In the genomic region with DNA sequence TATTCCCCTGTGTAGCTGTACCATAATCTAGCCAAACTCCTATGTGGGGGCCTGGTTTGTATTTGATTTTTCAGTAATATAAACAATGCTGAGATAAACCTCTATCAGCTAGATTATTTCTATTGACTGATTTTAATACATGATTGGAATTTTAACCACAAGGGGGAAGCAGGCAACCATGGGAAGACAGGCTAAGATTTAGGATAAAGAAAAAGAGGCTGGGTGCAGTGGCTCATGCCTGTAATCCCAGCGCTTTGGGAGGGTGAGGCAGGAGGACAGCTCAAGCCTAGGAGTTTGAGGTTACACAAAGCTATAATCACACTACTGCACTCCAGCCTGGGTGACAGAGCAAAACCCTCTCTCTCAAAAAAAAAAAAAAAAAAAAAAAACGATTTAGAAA, we compare ENCODE assay signal across 9 cellular contexts. TPM values are rescaled to one million over a fixed set of nuclear protein-coding genes. Genes with fewer than 3 reads are reported as not detected.
A peak's percentile ranks its signal among the peaks of the same experiment; 100 is the strongest.
DNase-seq lines count a peak whose midpoint lies in the region; ATAC-seq, FAIRE-seq and TF ChIP-seq lines count a peak whose summit lies in the region.
"Had no signal": no experiment of that assay in that cellular context is flagged by ENCODE, and none has a peak within 500 bp of the region (broad histone marks: within the 10 kb centered on the region; RNA-seq: fewer than 3 reads in every experiment).

No MANE protein-coding gene starts in this region.

- DNase-seq in G401 (ENCODE audit: low spot score) (peak; percentile 49), NCI-H82 (lab: John Stamatoyannopoulos, UW) (peak; percentile 74), erythroblast (lab: John Stamatoyannopoulos, UW) (peak; percentile 19 to 26), progenitor cell of endocrine pancreas (ENCODE audit: low spot score, unreplicated experiment) (no peak), H54 (ENCODE audit: insufficient read length, low spot score) (no peak), SHP77 (lab: John Stamatoyannopoulos, UW) (no peak)
- DNase-seq: activated CD8-positive, alpha-beta memory T cell treated with anti-CD3 and anti-CD28 coated beads, Interleukin-2, amount 10 ng/mL, durations not matched to agents 7 days and 5 days had no signal

- no peak for FAIRE-seq in H54 (lab: Jason Lieb, UNC)

- peaks cover 25% of the 10 kb centered on the region for H3K4me1 Mint-ChIP-seq in progenitor cell of endocrine pancreas (ENCODE audit: low read depth)
- H3K4me1 Mint-ChIP-seq in activated T-helper 17 cell treated with anti-CD3 and anti-CD28 coated beads, Interleukin-2, amount 50 U/mL, for 72 hours = no peaks in the 10 kb centered on the region
- H3K4me1 Mint-ChIP-seq: activated CD8-positive, alpha-beta memory T cell treated with anti-CD3 and anti-CD28 coated beads, Interleukin-2, amount 10 ng/mL, durations not matched to agents 7 days and 5 days had no signal

- peaks cover 2% of the 10 kb centered on the region for H3K36me3 Mint-ChIP-seq in progenitor cell of endocrine pancreas (ENCODE audit: insufficient read depth)
- no peaks in the 10 kb centered on the region for H3K36me3 Mint-ChIP-seq in activated T-helper 17 cell treated with anti-CD3 and anti-CD28 coated beads, Interleukin-2, amount 50 U/mL, for 72 hours (ENCODE audit: low read depth)
- H3K36me3 Mint-ChIP-seq: activated CD8-positive, alpha-beta memory T cell treated with anti-CD3 and anti-CD28 coated beads, Interleukin-2, amount 10 ng/mL, durations not matched to agents 7 days and 5 days had no signal

- H3K4me3 Mint-ChIP-seq in progenitor cell of endocrine pancreas (ENCODE audit: low read depth) = no peak overlapping the region
- no peak overlapping the region for H3K4me3 Mint-ChIP-seq in activated T-helper 17 cell treated with anti-CD3 and anti-CD28 coated beads, Interleukin-2, amount 50 U/mL, for 72 hours
- H3K4me3 Mint-ChIP-seq: activated CD8-positive, alpha-beta memory T cell treated with anti-CD3 and anti-CD28 coated beads, Interleukin-2, amount 10 ng/mL, durations not matched to agents 7 days and 5 days had no signal

- TF ChIP-seq CTCF in progenitor cell of endocrine pancreas (IDR thresholded peaks at IDR 0.05; ENCODE audit: unreplicated experiment) = peak; percentile 39

- ATAC-seq in HG02759 (IDR thresholded peaks at IDR 0.05; ENCODE audit: unreplicated experiment) = no peak
- ATAC-seq in activated T-helper 17 cell treated with anti-CD3 and anti-CD28 coated beads, Interleukin-2, amount 50 U/mL, for 72 hours (replicated peaks) = no peak
- ATAC-seq: activated CD8-positive, alpha-beta memory T cell treated with anti-CD3 and anti-CD28 coated beads, Interleukin-2, amount 10 ng/mL, durations not matched to agents 7 days and 5 days had no signal

- no peak for TF ChIP-seq POLR2A in erythroblast (IDR thresholded peaks at IDR 0.05; ENCODE audit: low read length)
- no peak for TF ChIP-seq POLR2A in H54 (IDR thresholded peaks at IDR 0.05; ENCODE audit: low read depth, low read length)

- in situ Hi-C loops in G401 (cut with HindIII; ENCODE audit: low sequenced_read_pairs) = no loop called here

- peaks cover 10% of the 10 kb centered on the region for H3K27me3 Mint-ChIP-seq in progenitor cell of endocrine pancreas
- peaks cover 13% of the 10 kb centered on the region for H3K27me3 Mint-ChIP-seq in activated T-helper 17 cell treated with anti-CD3 and anti-CD28 coated beads, Interleukin-2, amount 50 U/mL, for 72 hours
- H3K27me3 Mint-ChIP-seq: activated CD8-positive, alpha-beta memory T cell treated with anti-CD3 and anti-CD28 coated beads, Interleukin-2, amount 10 ng/mL, durations not matched to agents 7 days and 5 days had no signal

- peaks cover 4% of the 10 kb centered on the region for H3K9me3 Mint-ChIP-seq in progenitor cell of endocrine pancreas (ENCODE audit: low read depth)
- H3K9me3 Mint-ChIP-seq in activated T-helper 17 cell treated with anti-CD3 and anti-CD28 coated beads, Interleukin-2, amount 50 U/mL, for 72 hours = no peaks in the 10 kb centered on the region

- no peak overlapping the region for H3K27ac Mint-ChIP-seq in progenitor cell of endocrine pancreas
- H3K27ac Mint-ChIP-seq in activated T-helper 17 cell treated with anti-CD3 and anti-CD28 coated beads, Interleukin-2, amount 50 U/mL, for 72 hours = no peak overlapping the region
- H3K27ac Mint-ChIP-seq: activated CD8-positive, alpha-beta memory T cell treated with anti-CD3 and anti-CD28 coated beads, Interleukin-2, amount 10 ng/mL, durations not matched to agents 7 days and 5 days had no signal

RNA-seq across cellular contexts. Expression of a gene that starts 18.1 kb away (rescaled TPM):
- 8.4 and 15.5 TPM in 2 replicates for total RNA-seq in G401 (2014; rRNA removed; shearing (Covaris generic))
- total RNA-seq in progenitor cell of endocrine pancreas = 28.2 and 34.1 TPM in 2 replicates
- not detected for total RNA-seq in activated T-helper 17 cell treated with anti-CD3 and anti-CD28 coated beads, Interleukin-2, amount 50 U/mL, for 72 hours
- total RNA-seq: activated CD8-positive, alpha-beta memory T cell treated with anti-CD3 and anti-CD28 coated beads, Interleukin-2, amount 10 ng/mL, durations not matched to agents 7 days and 5 days had no signal

Comparison
In these comparisons a context has a peak if more than half of its experiments do, and no peak if none do; other contexts are left out.
1. DNase-seq: peak in G401 (single experiment), NCI-H82 (single experiment) and erythroblast (2 of 2); none in progenitor cell of endocrine pancreas (single experiment), H54 (single experiment) and SHP77 (0 of 2).